ENCODE assay signal across 1 cellular context in genomic region chr4:184355111-184355604, GRCh38.
TF ChIP-seq lines count a peak whose summit lies in the region.

No MANE protein-coding gene starts in this region.

TF ChIP-seq in SK-N-SH, 30 proteins besides CTCF, POLR2A, EP300 and RAD21 (continued from another document):
- TF ChIP-seq ZBTB33 (IDR thresholded peaks at IDR 0.05; ENCODE audit: borderline replicate concordance, low read depth) (no peak), USF2 (IDR thresholded peaks at IDR 0.05; ENCODE audit: borderline replicate concordance, low read depth, low read length) (no peak), IRF3 (IDR thresholded peaks at IDR 0.05; ENCODE audit: low read depth, low read length) (no peak), RXRA (IDR thresholded peaks at IDR 0.05; ENCODE audit: borderline replicate concordance, low read depth) (0 out of 2 replicates have a peak, but pooled peaks have one; percentile 13), GATA2 (CRISPR knock-in tag; IDR thresholded peaks at IDR 0.05) (no peak), CHD2 (IDR thresholded peaks at IDR 0.05; ENCODE audit: low read length, partially characterized antibody) (no peak), TCF12 (IDR thresholded peaks at IDR 0.05) (peak; percentile 86), RFX5 (IDR thresholded peaks at IDR 0.05; ENCODE audit: low read length) (no peak), ELF1 (IDR thresholded peaks at IDR 0.05) (peak; percentile 83), FOSL2 (IDR thresholded peaks at IDR 0.05; ENCODE audit: borderline replicate concordance, low read depth) (peak; percentile 42; the same call in 1 of the 2 replicates), MAX (IDR thresholded peaks at IDR 0.05; ENCODE audit: low read depth) (peak; percentile 85), SMC3 (IDR thresholded peaks at IDR 0.05; ENCODE audit: low read depth, low read length) (no peak)
